In genomic region chr16:31078597-31079341, GRCh38 we compare ENCODE assay signal across 21 cellular contexts. TPM values are rescaled to one million over a fixed set of nuclear protein-coding genes. Genes with fewer than 3 reads are reported as not detected.
A peak's percentile ranks its signal among the peaks of the same experiment; 100 is the strongest.
DNase-seq lines count a peak whose midpoint lies in the region; ATAC-seq, FAIRE-seq and TF ChIP-seq lines count a peak whose summit lies in the region.
"Had no signal": no experiment of that assay in that cellular context is flagged by ENCODE, and none has a peak within 500 bp of the region (broad histone marks: within the 10 kb centered on the region; RNA-seq: fewer than 3 reads in every experiment).

No MANE protein-coding gene starts in this region.

- no TSS peak for BruUV-seq in MCF 10A (replicated peaks; lab: Mats Ljungman, UMichigan)

- peaks cover 5% of the 10 kb centered on the region for H4K20me1 ChIP-seq in osteoblast (ENCODE audit: insufficient read depth, low read length)

- no peak overlapping the region for H3K4me2 ChIP-seq in osteoblast (ENCODE audit: insufficient read depth, low read length)
- H3K4me2 ChIP-seq: A549 had no signal

- H3K27me3 ChIP-seq in osteoblast (ENCODE audit: insufficient read depth, low read length): no peaks in the 10 kb centered on the region

- ATAC-seq in activated naive CD4-positive, alpha-beta T cell treated with anti-CD3 and anti-CD28 coated beads, Interleukin-2, amount 50 U/mL, for 72 hours: no peak
- no peak for ATAC-seq in HG03108 (IDR thresholded peaks at IDR 0.05; ENCODE audit: unreplicated experiment)
- ATAC-seq: A549 had no signal

- no peak overlapping the region for H3K4me3 Mint-ChIP-seq in dendritic cell treated with granulocyte-macrophage colony-stimulating factor and Interleukin-4, amounts not matched to agents 40 ng/mL and 50 ng/mL, for 4 days
- no peak overlapping the region for H3K4me3 Mint-ChIP-seq in MCF 10A (ENCODE audit: unreplicated experiment)
- H3K4me3 Mint-ChIP-seq: HFFc6, IgD-negative memory B cell had no signal

- no peaks in the 10 kb centered on the region for H3K27me3 Mint-ChIP-seq in dendritic cell treated with granulocyte-macrophage colony-stimulating factor and Interleukin-4, amounts not matched to agents 40 ng/mL and 50 ng/mL, for 4 days
- H3K27me3 Mint-ChIP-seq in MCF 10A (ENCODE audit: insufficient read depth, unreplicated experiment): no peaks in the 10 kb centered on the region
- H3K27me3 Mint-ChIP-seq: IgD-negative memory B cell had no signal

- peaks cover 85% of the 10 kb centered on the region for H3K4me1 Mint-ChIP-seq in dendritic cell treated with granulocyte-macrophage colony-stimulating factor and Interleukin-4, amounts not matched to agents 40 ng/mL and 50 ng/mL, for 4 days (ENCODE audit: low read depth)
- peaks cover 15% of the 10 kb centered on the region for H3K4me1 Mint-ChIP-seq in MCF 10A (ENCODE audit: insufficient read depth, unreplicated experiment)

- H3K27ac ChIP-seq in osteoblast (ENCODE audit: low read depth, low read length): no peak overlapping the region
- H3K27ac ChIP-seq: A549 had no signal

- peaks cover 15 to 20% of the 10 kb centered on the region in 2 donors for H3K36me3 Mint-ChIP-seq in activated naive CD4-positive, alpha-beta T cell treated with anti-CD3 and anti-CD28 coated beads, Interleukin-2, amount 50 U/mL, for 72 hours
- peaks cover 89% of the 10 kb centered on the region for H3K36me3 Mint-ChIP-seq in dendritic cell treated with granulocyte-macrophage colony-stimulating factor and Interleukin-4, amounts not matched to agents 40 ng/mL and 50 ng/mL, for 4 days (ENCODE audit: low read depth)
- peaks cover 21% of the 10 kb centered on the region for H3K36me3 Mint-ChIP-seq in MCF 10A (ENCODE audit: insufficient read depth, unreplicated experiment)

- POLR2A ChIA-PET in MCF 10A (lab: Yijun Ruan, JAX): interaction anchor here (1.2 kb wide), 1 partner anchor 129 kb away, joined by 3 read pairs; no protein-coding TSS in a partner anchor

- no peaks in the 10 kb centered on the region for H3K9me3 ChIP-seq in osteoblast (ENCODE audit: low read depth, low read length)
- H3K9me3 ChIP-seq: A549 had no signal

- H3K79me2 ChIP-seq in osteoblast (ENCODE audit: insufficient read depth, low read length): peaks cover 81% of the 10 kb centered on the region

- TF ChIP-seq POLR2A in GM12892 (IDR thresholded peaks at IDR 0.05; ENCODE audit: low read depth, low read length): no peak

- intact Hi-C loops in dendritic cell treated with granulocyte-macrophage colony-stimulating factor and Interleukin-4, amounts not matched to agents 40 ng/mL and 50 ng/mL, for 4 days (cut with micrococcal nuclease): no loop called here
- intact Hi-C loops in MCF 10A (cut with micrococcal nuclease): no loop called here

- H3K27ac Mint-ChIP-seq in activated naive CD4-positive, alpha-beta T cell treated with anti-CD3 and anti-CD28 coated beads, Interleukin-2, amount 50 U/mL, for 72 hours: peak overlapping the region; percentile 71 to 84
- peak overlapping the region; percentile 47 for H3K27ac Mint-ChIP-seq in dendritic cell treated with granulocyte-macrophage colony-stimulating factor and Interleukin-4, amounts not matched to agents 40 ng/mL and 50 ng/mL, for 4 days
- no peak overlapping the region for H3K27ac Mint-ChIP-seq in MCF 10A (ENCODE audit: low read depth, unreplicated experiment)
- H3K27ac Mint-ChIP-seq: HFFc6 had no signal

- H3K4me1 ChIP-seq in osteoblast (ENCODE audit: insufficient read depth, low read length): peaks cover 8% of the 10 kb centered on the region

- FAIRE-seq in GM12892 (lab: Jason Lieb, UNC): no peak
- FAIRE-seq: A549, H54 had no signal

- peaks cover 42% of the 10 kb centered on the region for H3K36me3 ChIP-seq in osteoblast (ENCODE audit: insufficient read depth, low read length)

- H3K4me3 ChIP-seq in osteoblast (ENCODE audit: insufficient read depth, low read length): no peak overlapping the region
- H3K4me3 ChIP-seq: A549 had no signal

- no peak overlapping the region for H2AFZ ChIP-seq in osteoblast (ENCODE audit: low read length)

- no peaks in the 10 kb centered on the region for H3K9me3 Mint-ChIP-seq in activated naive CD4-positive, alpha-beta T cell treated with anti-CD3 and anti-CD28 coated beads, Interleukin-2, amount 50 U/mL, for 72 hours
- H3K9me3 Mint-ChIP-seq in dendritic cell treated with granulocyte-macrophage colony-stimulating factor and Interleukin-4, amounts not matched to agents 40 ng/mL and 50 ng/mL, for 4 days: no peaks in the 10 kb centered on the region
- H3K9me3 Mint-ChIP-seq in MCF 10A (ENCODE audit: unreplicated experiment): no peaks in the 10 kb centered on the region
- H3K9me3 Mint-ChIP-seq: HFFc6, IgD-negative memory B cell had no signal

- CTCF ChIA-PET in MCF 10A (lab: Yijun Ruan, JAX): interaction anchor here (1.7 kb wide), 1 partner anchor 20 kb away, joined by 3 read pairs; no protein-coding TSS in a partner anchor

- no peak for TF ChIP-seq CTCF in osteoblast (IDR thresholded peaks at IDR 0.05; ENCODE audit: extremely low read depth, low read depth, low read length)
- no peak for TF ChIP-seq CTCF in MCF 10A (IDR thresholded peaks at IDR 0.05; ENCODE audit: unreplicated experiment)

- no peak for DNase-seq in activated naive CD4-positive, alpha-beta T cell treated with anti-CD3 and anti-CD28 coated beads, Interleukin-2, amount 50 U/mL, for 72 hours (ENCODE audit: low spot score in 2 of 2)
- no peak for DNase-seq in activated naive CD4-positive, alpha-beta T cell treated with Interleukin-2 at 50 U/mL for 16 hours
- DNase-seq in GM12892 (ENCODE audit: insufficient read length) (peak; percentile 16), osteoblast (ENCODE audit: insufficient read length, low spot score, missing footprints) (peak; percentile 71), RPMI8226 (no peak), MCF 10A (ENCODE audit: unreplicated experiment) (no peak)
- DNase-seq: C1 segment of cervical spinal cord, DMS 273 treated with DMSO at 0.1 percent for 48 hours, DND-41, HFFc6, MM.1S, NCI-H1105, NCI-H1694 treated with DMSO at 0.1 percent for 48 hours, NCI-H2107, NCI-H510A treated with DMSO at 0.1 percent for 48 hours, NCI-H774 had no signal

RNA-seq across cellular contexts. Expression of gene ZNF646, which starts 4.5 kb away (rescaled TPM):
- total RNA-seq in activated naive CD4-positive, alpha-beta T cell treated with anti-CD3 and anti-CD28 coated beads, Interleukin-2, amount 50 U/mL, for 72 hours: 10 to 100 TPM; 20.2 to 35.6 TPM
- polyA plus RNA-seq in GM12892 (2012; ENCODE audit: missing spikeins): 5.3 TPM
- total RNA-seq in osteoblast (15.6 and 18.5 TPM in 2 replicates), MCF 10A (2022) (12.6 and 15.2 TPM in 2 replicates)

RNA-seq across cellular contexts. Expression of gene ZNF668, which starts 4.7 kb away (rescaled TPM):
- 10 to 100 TPM; 14.5 to 32.7 TPM for total RNA-seq in activated naive CD4-positive, alpha-beta T cell treated with anti-CD3 and anti-CD28 coated beads, Interleukin-2, amount 50 U/mL, for 72 hours
- polyA plus RNA-seq in GM12892 (2012; ENCODE audit: missing spikeins): 3.2 TPM
- total RNA-seq in osteoblast (14.4 and 14.5 TPM in 2 replicates), MCF 10A (2022) (11.9 and 15.1 TPM in 2 replicates)

RNA-seq across cellular contexts. Expression of gene PRSS53, which starts 10.0 kb away (rescaled TPM):
- total RNA-seq in activated naive CD4-positive, alpha-beta T cell treated with anti-CD3 and anti-CD28 coated beads, Interleukin-2, amount 50 U/mL, for 72 hours: 10 to 100 TPM in 1 of 2 donors, 1 to 10 TPM in 1; 7.4 to 12.1 TPM
- polyA plus RNA-seq in GM12892 (2012; ENCODE audit: missing spikeins): 2.1 TPM
- 2.7 and 2.9 TPM in 2 replicates for total RNA-seq in osteoblast
- total RNA-seq in MCF 10A (2022): 4.4 and 5.5 TPM in 2 replicates

RNA-seq across cellular contexts. Expression of gene VKORC1, which starts 15.8 kb away (rescaled TPM):
- total RNA-seq in activated naive CD4-positive, alpha-beta T cell treated with anti-CD3 and anti-CD28 coated beads, Interleukin-2, amount 50 U/mL, for 72 hours: 10 to 100 TPM; 41.4 to 91.4 TPM
- polyA plus RNA-seq in GM12892 (2012; ENCODE audit: missing spikeins): 78.4 TPM
- 132 and 147 TPM in 2 replicates for total RNA-seq in osteoblast
- 64.7 and 66.3 TPM in 2 replicates for total RNA-seq in MCF 10A (2022)

RNA-seq across cellular contexts. Expression of gene BCKDK, which starts 29.4 kb away (rescaled TPM):
- 10 to 100 TPM; 18.3 to 61.0 TPM for total RNA-seq in activated naive CD4-positive, alpha-beta T cell treated with anti-CD3 and anti-CD28 coated beads, Interleukin-2, amount 50 U/mL, for 72 hours
- 21.5 TPM for polyA plus RNA-seq in GM12892 (2012; ENCODE audit: missing spikeins)
- 25.9 and 30.0 TPM in 2 replicates for total RNA-seq in osteoblast
- 31.7 and 41.0 TPM in 2 replicates for total RNA-seq in MCF 10A (2022)

Comparison
In these comparisons a context has a peak if more than half of its experiments do, and no peak if none do; other contexts are left out.
1. DNase-seq: peak in GM12892 (single experiment) and osteoblast (single experiment); none in activated naive CD4-positive, alpha-beta T cell treated with anti-CD3 and anti-CD28 coated beads, Interleukin-2, amount 50 U/mL, for 72 hours (0 of 2), activated naive CD4-positive, alpha-beta T cell treated with Interleukin-2 at 50 U/mL for 16 hours (single experiment), RPMI8226 (single experiment) and MCF 10A (single experiment).